In genomic region chr22:49867303-49868250, GRCh38 we compare ENCODE assay signal across 1 cellular context.
TF ChIP-seq lines count a peak whose summit lies in the region.

No MANE protein-coding gene starts in this region.

TF ChIP-seq in HepG2, 621 proteins besides CTCF, POLR2A, EP300 and RAD21 (continued from another document and continues in another):
- TF ChIP-seq IRF2 (CRISPR knock-in tag; IDR thresholded peaks at IDR 0.05), result 0 out of 2 replicates have a peak, but pooled peaks have one; percentile 23
- TF ChIP-seq, protein P1, sequence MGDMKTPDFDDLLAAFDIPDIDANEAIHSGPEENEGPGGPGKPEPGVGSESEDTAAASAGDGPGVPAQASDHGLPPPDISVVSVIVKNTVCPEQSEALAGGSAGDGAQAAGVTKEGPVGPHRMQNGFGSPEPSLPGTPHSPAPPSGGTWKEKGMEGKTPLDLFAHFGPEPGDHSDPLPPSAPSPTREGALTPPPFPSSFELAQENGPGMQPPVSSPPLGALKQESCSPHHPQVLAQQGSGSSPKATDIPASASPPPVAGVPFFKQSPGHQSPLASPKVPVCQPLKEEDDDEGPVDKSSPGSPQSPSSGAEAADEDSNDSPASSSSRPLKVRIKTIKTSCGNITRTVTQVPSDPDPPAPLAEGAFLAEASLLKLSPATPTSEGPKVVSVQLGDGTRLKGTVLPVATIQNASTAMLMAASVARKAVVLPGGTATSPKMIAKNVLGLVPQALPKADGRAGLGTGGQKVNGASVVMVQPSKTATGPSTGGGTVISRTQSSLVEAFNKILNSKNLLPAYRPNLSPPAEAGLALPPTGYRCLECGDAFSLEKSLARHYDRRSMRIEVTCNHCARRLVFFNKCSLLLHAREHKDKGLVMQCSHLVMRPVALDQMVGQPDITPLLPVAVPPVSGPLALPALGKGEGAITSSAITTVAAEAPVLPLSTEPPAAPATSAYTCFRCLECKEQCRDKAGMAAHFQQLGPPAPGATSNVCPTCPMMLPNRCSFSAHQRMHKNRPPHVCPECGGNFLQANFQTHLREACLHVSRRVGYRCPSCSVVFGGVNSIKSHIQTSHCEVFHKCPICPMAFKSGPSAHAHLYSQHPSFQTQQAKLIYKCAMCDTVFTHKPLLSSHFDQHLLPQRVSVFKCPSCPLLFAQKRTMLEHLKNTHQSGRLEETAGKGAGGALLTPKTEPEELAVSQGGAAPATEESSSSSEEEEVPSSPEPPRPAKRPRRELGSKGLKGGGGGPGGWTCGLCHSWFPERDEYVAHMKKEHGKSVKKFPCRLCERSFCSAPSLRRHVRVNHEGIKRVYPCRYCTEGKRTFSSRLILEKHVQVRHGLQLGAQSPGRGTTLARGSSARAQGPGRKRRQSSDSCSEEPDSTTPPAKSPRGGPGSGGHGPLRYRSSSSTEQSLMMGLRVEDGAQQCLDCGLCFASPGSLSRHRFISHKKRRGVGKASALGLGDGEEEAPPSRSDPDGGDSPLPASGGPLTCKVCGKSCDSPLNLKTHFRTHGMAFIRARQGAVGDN (CRISPR knock-in tag; IDR thresholded peaks at IDR 0.05), result peak; percentile 79
- TF ChIP-seq SOX5 (CRISPR knock-in tag; IDR thresholded peaks at IDR 0.05; ENCODE audit: borderline replicate concordance), result peak; percentile 29; the same call in 1 of the 2 replicates
- TF ChIP-seq CC2D1A (CRISPR knock-in tag; IDR thresholded peaks at IDR 0.05), result no peak
- no peak for TF ChIP-seq SMARCC2 (IDR thresholded peaks at IDR 0.05)
- TF ChIP-seq HNF1B (CRISPR knock-in tag; IDR thresholded peaks at IDR 0.05), result 0 out of 2 replicates have a peak, but pooled peaks have one; percentile 47
- TF ChIP-seq, protein P2, sequence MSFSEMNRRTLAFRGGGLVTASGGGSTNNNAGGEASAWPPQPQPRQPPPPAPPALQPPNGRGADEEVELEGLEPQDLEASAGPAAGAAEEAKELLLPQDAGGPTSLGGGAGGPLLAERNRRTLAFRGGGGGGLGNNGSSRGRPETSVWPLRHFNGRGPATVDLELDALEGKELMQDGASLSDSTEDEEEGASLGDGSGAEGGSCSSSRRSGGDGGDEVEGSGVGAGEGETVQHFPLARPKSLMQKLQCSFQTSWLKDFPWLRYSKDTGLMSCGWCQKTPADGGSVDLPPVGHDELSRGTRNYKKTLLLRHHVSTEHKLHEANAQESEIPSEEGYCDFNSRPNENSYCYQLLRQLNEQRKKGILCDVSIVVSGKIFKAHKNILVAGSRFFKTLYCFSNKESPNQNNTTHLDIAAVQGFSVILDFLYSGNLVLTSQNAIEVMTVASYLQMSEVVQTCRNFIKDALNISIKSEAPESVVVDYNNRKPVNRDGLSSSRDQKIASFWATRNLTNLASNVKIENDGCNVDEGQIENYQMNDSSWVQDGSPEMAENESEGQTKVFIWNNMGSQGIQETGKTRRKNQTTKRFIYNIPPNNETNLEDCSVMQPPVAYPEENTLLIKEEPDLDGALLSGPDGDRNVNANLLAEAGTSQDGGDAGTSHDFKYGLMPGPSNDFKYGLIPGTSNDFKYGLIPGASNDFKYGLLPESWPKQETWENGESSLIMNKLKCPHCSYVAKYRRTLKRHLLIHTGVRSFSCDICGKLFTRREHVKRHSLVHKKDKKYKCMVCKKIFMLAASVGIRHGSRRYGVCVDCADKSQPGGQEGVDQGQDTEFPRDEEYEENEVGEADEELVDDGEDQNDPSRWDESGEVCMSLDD (CRISPR knock-in tag; IDR thresholded peaks at IDR 0.05; ENCODE audit: borderline replicate concordance), result no peak
- no peak for TF ChIP-seq CCAR2 (optimal IDR thresholded peaks at IDR 0.05; ENCODE audit: low read depth, low read length)
- 0 out of 2 replicates have a peak, but pooled peaks have one; percentile 12 for TF ChIP-seq TFE3 (CRISPR knock-in tag; IDR thresholded peaks at IDR 0.05)
- no peak for TF ChIP-seq ZNF766 (CRISPR knock-in tag; IDR thresholded peaks at IDR 0.05; ENCODE audit: borderline replicate concordance)
- no peak for TF ChIP-seq PHB2 (IDR thresholded peaks at IDR 0.05; ENCODE audit: partially characterized antibody)
- TF ChIP-seq PAWR (CRISPR knock-in tag; IDR thresholded peaks at IDR 0.05; ENCODE audit: borderline replicate concordance), result no peak
- TF ChIP-seq ZNF317 (CRISPR knock-in tag; IDR thresholded peaks at IDR 0.05), result peak; percentile 32; the same call in 1 of the 2 replicates
- no peak for TF ChIP-seq LCORL (IDR thresholded peaks at IDR 0.05)
- peak; percentile 71; the same call in 1 of the 2 replicates for TF ChIP-seq LCORL (CRISPR knock-in tag; IDR thresholded peaks at IDR 0.05)
- no peak for TF ChIP-seq ZNF780A (CRISPR knock-in tag; IDR thresholded peaks at IDR 0.05)
- TF ChIP-seq, protein P3, sequence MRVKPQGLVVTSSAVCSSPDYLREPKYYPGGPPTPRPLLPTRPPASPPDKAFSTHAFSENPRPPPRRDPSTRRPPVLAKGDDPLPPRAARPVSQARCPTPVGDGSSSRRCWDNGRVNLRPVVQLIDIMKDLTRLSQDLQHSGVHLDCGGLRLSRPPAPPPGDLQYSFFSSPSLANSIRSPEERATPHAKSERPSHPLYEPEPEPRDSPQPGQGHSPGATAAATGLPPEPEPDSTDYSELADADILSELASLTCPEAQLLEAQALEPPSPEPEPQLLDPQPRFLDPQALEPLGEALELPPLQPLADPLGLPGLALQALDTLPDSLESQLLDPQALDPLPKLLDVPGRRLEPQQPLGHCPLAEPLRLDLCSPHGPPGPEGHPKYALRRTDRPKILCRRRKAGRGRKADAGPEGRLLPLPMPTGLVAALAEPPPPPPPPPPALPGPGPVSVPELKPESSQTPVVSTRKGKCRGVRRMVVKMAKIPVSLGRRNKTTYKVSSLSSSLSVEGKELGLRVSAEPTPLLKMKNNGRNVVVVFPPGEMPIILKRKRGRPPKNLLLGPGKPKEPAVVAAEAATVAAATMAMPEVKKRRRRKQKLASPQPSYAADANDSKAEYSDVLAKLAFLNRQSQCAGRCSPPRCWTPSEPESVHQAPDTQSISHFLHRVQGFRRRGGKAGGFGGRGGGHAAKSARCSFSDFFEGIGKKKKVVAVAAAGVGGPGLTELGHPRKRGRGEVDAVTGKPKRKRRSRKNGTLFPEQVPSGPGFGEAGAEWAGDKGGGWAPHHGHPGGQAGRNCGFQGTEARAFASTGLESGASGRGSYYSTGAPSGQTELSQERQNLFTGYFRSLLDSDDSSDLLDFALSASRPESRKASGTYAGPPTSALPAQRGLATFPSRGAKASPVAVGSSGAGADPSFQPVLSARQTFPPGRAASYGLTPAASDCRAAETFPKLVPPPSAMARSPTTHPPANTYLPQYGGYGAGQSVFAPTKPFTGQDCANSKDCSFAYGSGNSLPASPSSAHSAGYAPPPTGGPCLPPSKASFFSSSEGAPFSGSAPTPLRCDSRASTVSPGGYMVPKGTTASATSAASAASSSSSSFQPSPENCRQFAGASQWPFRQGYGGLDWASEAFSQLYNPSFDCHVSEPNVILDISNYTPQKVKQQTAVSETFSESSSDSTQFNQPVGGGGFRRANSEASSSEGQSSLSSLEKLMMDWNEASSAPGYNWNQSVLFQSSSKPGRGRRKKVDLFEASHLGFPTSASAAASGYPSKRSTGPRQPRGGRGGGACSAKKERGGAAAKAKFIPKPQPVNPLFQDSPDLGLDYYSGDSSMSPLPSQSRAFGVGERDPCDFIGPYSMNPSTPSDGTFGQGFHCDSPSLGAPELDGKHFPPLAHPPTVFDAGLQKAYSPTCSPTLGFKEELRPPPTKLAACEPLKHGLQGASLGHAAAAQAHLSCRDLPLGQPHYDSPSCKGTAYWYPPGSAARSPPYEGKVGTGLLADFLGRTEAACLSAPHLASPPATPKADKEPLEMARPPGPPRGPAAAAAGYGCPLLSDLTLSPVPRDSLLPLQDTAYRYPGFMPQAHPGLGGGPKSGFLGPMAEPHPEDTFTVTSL (CRISPR knock-in tag; IDR thresholded peaks at IDR 0.05; ENCODE audit: borderline replicate concordance), result peak; percentile 22; the same call in 1 of the 2 replicates
- TF ChIP-seq CENPX (CRISPR knock-in tag; IDR thresholded peaks at IDR 0.05), result no peak
- TF ChIP-seq, protein P4, sequence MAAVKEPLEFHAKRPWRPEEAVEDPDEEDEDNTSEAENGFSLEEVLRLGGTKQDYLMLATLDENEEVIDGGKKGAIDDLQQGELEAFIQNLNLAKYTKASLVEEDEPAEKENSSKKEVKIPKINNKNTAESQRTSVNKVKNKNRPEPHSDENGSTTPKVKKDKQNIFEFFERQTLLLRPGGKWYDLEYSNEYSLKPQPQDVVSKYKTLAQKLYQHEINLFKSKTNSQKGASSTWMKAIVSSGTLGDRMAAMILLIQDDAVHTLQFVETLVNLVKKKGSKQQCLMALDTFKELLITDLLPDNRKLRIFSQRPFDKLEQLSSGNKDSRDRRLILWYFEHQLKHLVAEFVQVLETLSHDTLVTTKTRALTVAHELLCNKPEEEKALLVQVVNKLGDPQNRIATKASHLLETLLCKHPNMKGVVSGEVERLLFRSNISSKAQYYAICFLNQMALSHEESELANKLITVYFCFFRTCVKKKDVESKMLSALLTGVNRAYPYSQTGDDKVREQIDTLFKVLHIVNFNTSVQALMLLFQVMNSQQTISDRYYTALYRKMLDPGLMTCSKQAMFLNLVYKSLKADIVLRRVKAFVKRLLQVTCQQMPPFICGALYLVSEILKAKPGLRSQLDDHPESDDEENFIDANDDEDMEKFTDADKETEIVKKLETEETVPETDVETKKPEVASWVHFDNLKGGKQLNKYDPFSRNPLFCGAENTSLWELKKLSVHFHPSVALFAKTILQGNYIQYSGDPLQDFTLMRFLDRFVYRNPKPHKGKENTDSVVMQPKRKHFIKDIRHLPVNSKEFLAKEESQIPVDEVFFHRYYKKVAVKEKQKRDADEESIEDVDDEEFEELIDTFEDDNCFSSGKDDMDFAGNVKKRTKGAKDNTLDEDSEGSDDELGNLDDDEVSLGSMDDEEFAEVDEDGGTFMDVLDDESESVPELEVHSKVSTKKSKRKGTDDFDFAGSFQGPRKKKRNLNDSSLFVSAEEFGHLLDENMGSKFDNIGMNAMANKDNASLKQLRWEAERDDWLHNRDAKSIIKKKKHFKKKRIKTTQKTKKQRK (IDR thresholded peaks at IDR 0.05; ENCODE audit: low read length), result no peak
- TF ChIP-seq, protein P5, sequence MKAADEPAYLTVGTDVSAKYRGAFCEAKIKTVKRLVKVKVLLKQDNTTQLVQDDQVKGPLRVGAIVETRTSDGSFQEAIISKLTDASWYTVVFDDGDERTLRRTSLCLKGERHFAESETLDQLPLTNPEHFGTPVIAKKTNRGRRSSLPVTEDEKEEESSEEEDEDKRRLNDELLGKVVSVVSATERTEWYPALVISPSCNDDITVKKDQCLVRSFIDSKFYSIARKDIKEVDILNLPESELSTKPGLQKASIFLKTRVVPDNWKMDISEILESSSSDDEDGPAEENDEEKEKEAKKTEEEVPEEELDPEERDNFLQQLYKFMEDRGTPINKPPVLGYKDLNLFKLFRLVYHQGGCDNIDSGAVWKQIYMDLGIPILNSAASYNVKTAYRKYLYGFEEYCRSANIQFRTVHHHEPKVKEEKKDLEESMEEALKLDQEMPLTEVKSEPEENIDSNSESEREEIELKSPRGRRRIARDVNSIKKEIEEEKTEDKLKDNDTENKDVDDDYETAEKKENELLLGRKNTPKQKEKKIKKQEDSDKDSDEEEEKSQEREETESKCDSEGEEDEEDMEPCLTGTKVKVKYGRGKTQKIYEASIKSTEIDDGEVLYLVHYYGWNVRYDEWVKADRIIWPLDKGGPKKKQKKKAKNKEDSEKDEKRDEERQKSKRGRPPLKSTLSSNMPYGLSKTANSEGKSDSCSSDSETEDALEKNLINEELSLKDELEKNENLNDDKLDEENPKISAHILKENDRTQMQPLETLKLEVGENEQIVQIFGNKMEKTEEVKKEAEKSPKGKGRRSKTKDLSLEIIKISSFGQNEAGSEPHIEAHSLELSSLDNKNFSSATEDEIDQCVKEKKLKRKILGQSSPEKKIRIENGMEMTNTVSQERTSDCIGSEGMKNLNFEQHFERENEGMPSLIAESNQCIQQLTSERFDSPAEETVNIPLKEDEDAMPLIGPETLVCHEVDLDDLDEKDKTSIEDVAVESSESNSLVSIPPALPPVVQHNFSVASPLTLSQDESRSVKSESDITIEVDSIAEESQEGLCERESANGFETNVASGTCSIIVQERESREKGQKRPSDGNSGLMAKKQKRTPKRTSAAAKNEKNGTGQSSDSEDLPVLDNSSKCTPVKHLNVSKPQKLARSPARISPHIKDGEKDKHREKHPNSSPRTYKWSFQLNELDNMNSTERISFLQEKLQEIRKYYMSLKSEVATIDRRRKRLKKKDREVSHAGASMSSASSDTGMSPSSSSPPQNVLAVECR (CRISPR knock-in tag; IDR thresholded peaks at IDR 0.05; ENCODE audit: borderline replicate concordance), result 0 out of 2 replicates have a peak, but pooled peaks have one; percentile 38
- no peak for TF ChIP-seq TP53 (CRISPR knock-in tag; conservative IDR thresholded peaks at IDR 0.05)
- 0 out of 2 replicates have a peak, but pooled peaks have one; percentile 50 for TF ChIP-seq ZMAT3 (CRISPR knock-in tag; conservative IDR thresholded peaks at IDR 0.05)
- no peak for TF ChIP-seq YY1 (IDR thresholded peaks at IDR 0.05; ENCODE audit: insufficient read depth, insufficient replicate concordance, low read depth, low read length)
- no peak for TF ChIP-seq WIZ (CRISPR knock-in tag; IDR thresholded peaks at IDR 0.05)
- no peak for TF ChIP-seq MLLT10 (CRISPR knock-in tag; IDR thresholded peaks at IDR 0.05)
- TF ChIP-seq, protein P6, sequence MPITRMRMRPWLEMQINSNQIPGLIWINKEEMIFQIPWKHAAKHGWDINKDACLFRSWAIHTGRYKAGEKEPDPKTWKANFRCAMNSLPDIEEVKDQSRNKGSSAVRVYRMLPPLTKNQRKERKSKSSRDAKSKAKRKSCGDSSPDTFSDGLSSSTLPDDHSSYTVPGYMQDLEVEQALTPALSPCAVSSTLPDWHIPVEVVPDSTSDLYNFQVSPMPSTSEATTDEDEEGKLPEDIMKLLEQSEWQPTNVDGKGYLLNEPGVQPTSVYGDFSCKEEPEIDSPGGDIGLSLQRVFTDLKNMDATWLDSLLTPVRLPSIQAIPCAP (CRISPR knock-in tag; IDR thresholded peaks at IDR 0.05; ENCODE audit: low read depth), result no peak
- peak; percentile 21; the same call in 1 of the 2 replicates for TF ChIP-seq KMT2A (CRISPR knock-in tag; IDR thresholded peaks at IDR 0.05)
- no peak for TF ChIP-seq ZNF263 (CRISPR knock-in tag; IDR thresholded peaks at IDR 0.05)
